12 cellular contexts compared by ENCODE assay signal in genomic region chr5:65803699-65804426, GRCh38.
DNase-seq lines count a peak whose midpoint lies in the region; ATAC-seq lines count a peak whose summit lies in the region.
"Had no signal": no experiment of that assay in that cellular context is flagged by ENCODE, and none has a peak within 500 bp of the region (broad histone marks: within the 10 kb centered on the region; RNA-seq: fewer than 3 reads in every experiment).

No MANE protein-coding gene starts in this region.

- peaks cover 17% of the 10 kb centered on the region for H3K9me3 Mint-ChIP-seq in activated naive CD8-positive, alpha-beta T cell treated with anti-CD3 and anti-CD28 coated beads, Interleukin-2, amount 10 ng/mL, durations not matched to agents 7 days and 5 days
- H3K9me3 Mint-ChIP-seq in stimulated activated effector memory CD8-positive, alpha-beta T cell treated with anti-CD3 and anti-CD28 coated beads, Interleukin-12 subunit alpha, Interleukin-12 subunit beta, amount 100 ng/mL, for 72 hours, result no peaks in the 10 kb centered on the region
- H3K9me3 Mint-ChIP-seq: H9 had no signal

- peak; percentile 62 for DNase-seq in activated CD8-positive, alpha-beta memory T cell treated with anti-CD3 and anti-CD28 coated beads for 24 hours
- DNase-seq in activated CD8-positive, alpha-beta memory T cell treated with anti-CD3 and anti-CD28 coated beads, Interleukin-2, amount 50 U/mL, for 4 hours, result no peak
- DNase-seq in OCI-M1 (lab: John Stamatoyannopoulos, UW), result peak; percentile 53
- peak; percentile 49 for DNase-seq in activated naive CD8-positive, alpha-beta T cell treated with anti-CD3 and anti-CD28 coated beads, Interleukin-2, amount 10 ng/mL, durations not matched to agents 7 days and 5 days
- no peak for DNase-seq in stimulated activated effector memory CD8-positive, alpha-beta T cell treated with anti-CD3 and anti-CD28 coated beads, Interleukin-12 subunit alpha, Interleukin-12 subunit beta, amount 100 ng/mL, for 72 hours (ENCODE audit: low spot score in 2 of 2)
- DNase-seq in HUDEP-2 (lab: John Stamatoyannopoulos, UW; ENCODE audit: unreplicated experiment in 76 of 76), result no peak
- DNase-seq: H9, NCI-H1417, NCI-H510A had no signal

- peak overlapping the region; percentile 67 for H3K27ac Mint-ChIP-seq in activated naive CD8-positive, alpha-beta T cell treated with anti-CD3 and anti-CD28 coated beads, Interleukin-2, amount 10 ng/mL, durations not matched to agents 7 days and 5 days
- no peak overlapping the region for H3K27ac Mint-ChIP-seq in stimulated activated effector memory CD8-positive, alpha-beta T cell treated with anti-CD3 and anti-CD28 coated beads, Interleukin-12 subunit alpha, Interleukin-12 subunit beta, amount 100 ng/mL, for 72 hours
- H3K27ac Mint-ChIP-seq: memory B cell had no signal

- peak overlapping the region; percentile 57 for H3K4me3 Mint-ChIP-seq in activated naive CD8-positive, alpha-beta T cell treated with anti-CD3 and anti-CD28 coated beads, Interleukin-2, amount 10 ng/mL, durations not matched to agents 7 days and 5 days
- H3K4me3 Mint-ChIP-seq in stimulated activated effector memory CD8-positive, alpha-beta T cell treated with anti-CD3 and anti-CD28 coated beads, Interleukin-12 subunit alpha, Interleukin-12 subunit beta, amount 100 ng/mL, for 72 hours, result no peak overlapping the region
- H3K4me3 Mint-ChIP-seq: H9, memory B cell had no signal

- peaks cover 16% of the 10 kb centered on the region for H3K4me1 Mint-ChIP-seq in activated naive CD8-positive, alpha-beta T cell treated with anti-CD3 and anti-CD28 coated beads, Interleukin-2, amount 10 ng/mL, durations not matched to agents 7 days and 5 days
- peaks cover 33% of the 10 kb centered on the region for H3K4me1 Mint-ChIP-seq in stimulated activated effector memory CD8-positive, alpha-beta T cell treated with anti-CD3 and anti-CD28 coated beads, Interleukin-12 subunit alpha, Interleukin-12 subunit beta, amount 100 ng/mL, for 72 hours
- H3K4me1 Mint-ChIP-seq: H9 had no signal

- H3K36me3 Mint-ChIP-seq in activated naive CD8-positive, alpha-beta T cell treated with anti-CD3 and anti-CD28 coated beads, Interleukin-2, amount 10 ng/mL, durations not matched to agents 7 days and 5 days, result peaks cover 45% of the 10 kb centered on the region
- H3K36me3 Mint-ChIP-seq in stimulated activated effector memory CD8-positive, alpha-beta T cell treated with anti-CD3 and anti-CD28 coated beads, Interleukin-12 subunit alpha, Interleukin-12 subunit beta, amount 100 ng/mL, for 72 hours, result no peaks in the 10 kb centered on the region

- POLR2A ChIA-PET in activated naive CD8-positive, alpha-beta T cell treated with anti-CD3 and anti-CD28 coated beads, Interleukin-2, amount 10 ng/mL, durations not matched to agents 7 days and 5 days (lab: Charles Lee), result interaction anchor here (0.8 kb wide), 1 partner anchor 42 kb away, joined by 3 read pairs; no protein-coding TSS in a partner anchor

- ATAC-seq in activated naive CD8-positive, alpha-beta T cell treated with anti-CD3 and anti-CD28 coated beads, Interleukin-2, amount 10 ng/mL, durations not matched to agents 7 days and 5 days (ENCODE audit: low read depth), result peak; percentile 75
- ATAC-seq in stimulated activated effector memory CD8-positive, alpha-beta T cell treated with anti-CD3 and anti-CD28 coated beads, Interleukin-12 subunit alpha, Interleukin-12 subunit beta, amount 100 ng/mL, for 72 hours, result peak; percentile 77
- ATAC-seq in GM18861 (IDR thresholded peaks at IDR 0.05; ENCODE audit: unreplicated experiment), result no peak
- no peak for ATAC-seq in HG02884 (IDR thresholded peaks at IDR 0.05; ENCODE audit: unreplicated experiment)

- no peaks in the 10 kb centered on the region for H3K27me3 Mint-ChIP-seq in activated naive CD8-positive, alpha-beta T cell treated with anti-CD3 and anti-CD28 coated beads, Interleukin-2, amount 10 ng/mL, durations not matched to agents 7 days and 5 days
- H3K27me3 Mint-ChIP-seq: memory B cell had no signal

Comparison
In these comparisons a context has a peak if more than half of its experiments do, and no peak if none do; other contexts are left out.
1. DNase-seq: peak in activated CD8-positive, alpha-beta memory T cell treated with anti-CD3 and anti-CD28 coated beads for 24 hours (single experiment), OCI-M1 (single experiment) and activated naive CD8-positive, alpha-beta T cell treated with anti-CD3 and anti-CD28 coated beads, Interleukin-2, amount 10 ng/mL, durations not matched to agents 7 days and 5 days (single experiment); none in activated CD8-positive, alpha-beta memory T cell treated with anti-CD3 and anti-CD28 coated beads, Interleukin-2, amount 50 U/mL, for 4 hours (single experiment), stimulated activated effector memory CD8-positive, alpha-beta T cell treated with anti-CD3 and anti-CD28 coated beads, Interleukin-12 subunit alpha, Interleukin-12 subunit beta, amount 100 ng/mL, for 72 hours (0 of 2) and HUDEP-2 (0 of 76).
2. ATAC-seq: peak in activated naive CD8-positive, alpha-beta T cell treated with anti-CD3 and anti-CD28 coated beads, Interleukin-2, amount 10 ng/mL, durations not matched to agents 7 days and 5 days (single experiment) and stimulated activated effector memory CD8-positive, alpha-beta T cell treated with anti-CD3 and anti-CD28 coated beads, Interleukin-12 subunit alpha, Interleukin-12 subunit beta, amount 100 ng/mL, for 72 hours (single experiment); none in GM18861 (single experiment) and HG02884 (single experiment).